Comparison of ENCODE assay signal across 1 cellular context in the genomic region with DNA sequence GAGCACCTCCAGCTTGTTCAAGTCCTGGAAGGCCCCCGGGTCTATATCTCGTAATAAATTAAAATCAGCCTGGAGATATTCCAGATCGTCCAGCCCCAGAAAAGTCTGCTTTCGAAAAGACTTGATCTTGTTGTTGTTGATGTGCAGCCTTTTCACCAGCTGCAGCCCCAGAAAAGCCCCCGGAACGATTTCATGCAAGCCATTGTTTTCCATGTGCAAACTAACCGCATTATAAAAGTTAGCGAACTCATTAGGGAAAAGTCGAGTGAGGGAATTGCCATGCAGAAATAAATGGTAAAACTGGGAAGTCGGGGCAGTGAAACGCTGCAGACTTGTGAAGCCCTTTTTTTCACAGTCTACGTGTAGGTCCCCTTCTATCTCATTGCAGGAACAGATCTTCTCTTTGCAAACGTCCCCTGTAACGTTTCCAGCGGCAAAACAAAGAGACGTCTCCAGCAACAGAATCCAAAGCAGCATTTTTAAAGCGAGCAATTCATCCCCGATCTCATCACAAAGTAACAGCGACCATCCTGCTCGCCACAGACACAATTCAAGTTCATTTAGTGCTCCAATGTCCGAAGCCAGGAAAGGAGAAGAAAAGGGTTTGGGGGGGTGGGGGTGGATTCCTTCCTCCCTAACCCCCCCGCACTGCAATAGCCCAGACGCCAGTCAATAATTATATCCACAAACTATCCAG.
TF ChIP-seq lines count a peak whose summit lies in the region.

No MANE protein-coding gene starts in this region.

TF ChIP-seq in HepG2, 621 proteins besides CTCF, POLR2A, EP300 and RAD21 (continued from another document):
- TF ChIP-seq, protein P1, sequence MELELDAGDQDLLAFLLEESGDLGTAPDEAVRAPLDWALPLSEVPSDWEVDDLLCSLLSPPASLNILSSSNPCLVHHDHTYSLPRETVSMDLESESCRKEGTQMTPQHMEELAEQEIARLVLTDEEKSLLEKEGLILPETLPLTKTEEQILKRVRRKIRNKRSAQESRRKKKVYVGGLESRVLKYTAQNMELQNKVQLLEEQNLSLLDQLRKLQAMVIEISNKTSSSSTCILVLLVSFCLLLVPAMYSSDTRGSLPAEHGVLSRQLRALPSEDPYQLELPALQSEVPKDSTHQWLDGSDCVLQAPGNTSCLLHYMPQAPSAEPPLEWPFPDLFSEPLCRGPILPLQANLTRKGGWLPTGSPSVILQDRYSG (CRISPR knock-in tag; IDR thresholded peaks at IDR 0.05), result no peak
- no peak for TF ChIP-seq ZBTB21 (CRISPR knock-in tag; IDR thresholded peaks at IDR 0.05)
- no peak for TF ChIP-seq RARG (CRISPR knock-in tag; IDR thresholded peaks at IDR 0.05; ENCODE audit: low read depth)
- TF ChIP-seq ZNF441 (CRISPR knock-in tag; IDR thresholded peaks at IDR 0.05; ENCODE audit: borderline replicate concordance), result no peak
